In genomic region chr7:94556028-94556427, GRCh38 we compare ENCODE assay signal across 13 cellular contexts. TPM values are rescaled to one million over a fixed set of nuclear protein-coding genes. Genes with fewer than 3 reads are reported as not detected.
A peak's percentile ranks its signal among the peaks of the same experiment; 100 is the strongest.
DNase-seq lines count a peak whose midpoint lies in the region; ATAC-seq and TF ChIP-seq lines count a peak whose summit lies in the region.
"Had no signal": no experiment of that assay in that cellular context is flagged by ENCODE, and none has a peak within 500 bp of the region (broad histone marks: within the 10 kb centered on the region; RNA-seq: fewer than 3 reads in every experiment).

No MANE protein-coding gene starts in this region.

- H3K4me2 ChIP-seq in OCI-LY1 (ENCODE audit: low read length): peak overlapping the region; percentile 60
- H3K4me2 ChIP-seq in MM.1S (ENCODE audit: low read depth, low read length): no peak overlapping the region
- H3K4me2 ChIP-seq: KMS-11 had no signal

- H3K9me3 ChIP-seq in OCI-LY1 (ENCODE audit: low read length) (no peaks in the 10 kb centered on the region), MM.1S (replicated peaks; ENCODE audit: insufficient read depth, low read length) (no peaks in the 10 kb centered on the region), MG63 (no peaks in the 10 kb centered on the region)
- H3K9me3 ChIP-seq: sigmoid colon had no signal

- peaks cover 40% of the 10 kb centered on the region for H3K4me1 ChIP-seq in OCI-LY1 (ENCODE audit: insufficient read depth, low read length, severe bottlenecking)
- no peaks in the 10 kb centered on the region for H3K4me1 ChIP-seq in MM.1S (ENCODE audit: low read length)

- no peaks in the 10 kb centered on the region for H3K9me2 ChIP-seq in OCI-LY1 (ENCODE audit: low read depth, low read length)
- H3K9me2 ChIP-seq in MM.1S (replicated peaks; ENCODE audit: insufficient read depth, low read length): no peaks in the 10 kb centered on the region

- ATAC-seq in GM18502 (IDR thresholded peaks at IDR 0.05; ENCODE audit: poor library complexity, unreplicated experiment) (peak; percentile 82), GM21367 (IDR thresholded peaks at IDR 0.05; ENCODE audit: unreplicated experiment) (peak; percentile 85), HG02973 (IDR thresholded peaks at IDR 0.05; ENCODE audit: unreplicated experiment) (peak; percentile 72)
- ATAC-seq: naive thymus-derived CD4-positive, alpha-beta T cell had no signal

- H3K9ac ChIP-seq in OCI-LY1 (ENCODE audit: low read length) (peak overlapping the region; percentile 0; the same call in 1 of the 2 replicates), MM.1S (ENCODE audit: low read length) (no peak overlapping the region)
- H3K9ac ChIP-seq: KMS-11 had no signal

- DNase-seq in MM.1S (no peak), MG63 (no peak), NCI-H345 treated with DMSO at 0.1 percent for 48 hours (lab: John Stamatoyannopoulos, UW; ENCODE audit: unreplicated experiment) (no peak), hypothalamus (lab: John Stamatoyannopoulos, UW) (no peak)
- DNase-seq: DMS79; kidney; naive thymus-derived CD4-positive, alpha-beta T cell; sigmoid colon had no signal

- H2AFZ ChIP-seq in OCI-LY1 (ENCODE audit: low read length): no peak overlapping the region
- H2AFZ ChIP-seq in MM.1S (ENCODE audit: low read length): no peak overlapping the region

- H4K20me1 ChIP-seq in OCI-LY1 (ENCODE audit: insufficient read depth, low read length) (no peaks in the 10 kb centered on the region), MM.1S (ENCODE audit: insufficient read depth, low read length) (no peaks in the 10 kb centered on the region)

- H3F3A ChIP-seq in OCI-LY1 (ENCODE audit: insufficient read depth, low read length): no peaks in the 10 kb centered on the region
- H3F3A ChIP-seq in MM.1S (ENCODE audit: insufficient read depth, low read length): no peaks in the 10 kb centered on the region

- H3K27me3 ChIP-seq in OCI-LY1 (ENCODE audit: insufficient read depth, low read length): no peaks in the 10 kb centered on the region
- no peaks in the 10 kb centered on the region for H3K27me3 ChIP-seq in MM.1S (replicated peaks; ENCODE audit: insufficient read depth, low read length)
- H3K27me3 ChIP-seq in MG63: no peaks in the 10 kb centered on the region
- H3K27me3 ChIP-seq: sigmoid colon had no signal

- TF ChIP-seq CTCF in OCI-LY1 (IDR thresholded peaks at IDR 0.05; ENCODE audit: low read length): no peak
- no peak for TF ChIP-seq CTCF in MM.1S (IDR thresholded peaks at IDR 0.05; ENCODE audit: low read length)

- peak overlapping the region; percentile 23 for H3K4me3 ChIP-seq in OCI-LY1 (ENCODE audit: low read depth, low read length, poor library complexity, severe bottlenecking)
- no peak overlapping the region for H3K4me3 ChIP-seq in MM.1S (ENCODE audit: low read length)
- no peak overlapping the region for H3K4me3 ChIP-seq in MG63
- H3K4me3 ChIP-seq: sigmoid colon had no signal

- H3K79me2 ChIP-seq in OCI-LY1 (ENCODE audit: insufficient read depth, low read length): no peaks in the 10 kb centered on the region
- no peaks in the 10 kb centered on the region for H3K79me2 ChIP-seq in MM.1S (ENCODE audit: low read length)

- H3K27ac ChIP-seq in OCI-LY1 (ENCODE audit: low read depth, low read length, poor library complexity, severe bottlenecking) (peak overlapping the region; percentile 77), MM.1S (ENCODE audit: low read length) (no peak overlapping the region)
- H3K27ac ChIP-seq: KMS-11 had no signal

- H3K36me3 ChIP-seq in OCI-LY1 (ENCODE audit: insufficient read depth, low read length) (peaks cover 41% of the 10 kb centered on the region), MM.1S (replicated peaks; ENCODE audit: insufficient read depth, low read length) (no peaks in the 10 kb centered on the region), MG63 (no peaks in the 10 kb centered on the region; the same call in 1 of the 2 replicates)

RNA-seq across cellular contexts. Expression of gene CASD1, which starts 46.4 kb away (rescaled TPM):
- 3.8 and 7.1 TPM in 2 replicates for total RNA-seq in MG63 (2014; rRNA removed; shearing (Covaris generic); ENCODE audit: low replicate concordance)
